10 cellular contexts compared by ENCODE assay signal in the genomic region with DNA sequence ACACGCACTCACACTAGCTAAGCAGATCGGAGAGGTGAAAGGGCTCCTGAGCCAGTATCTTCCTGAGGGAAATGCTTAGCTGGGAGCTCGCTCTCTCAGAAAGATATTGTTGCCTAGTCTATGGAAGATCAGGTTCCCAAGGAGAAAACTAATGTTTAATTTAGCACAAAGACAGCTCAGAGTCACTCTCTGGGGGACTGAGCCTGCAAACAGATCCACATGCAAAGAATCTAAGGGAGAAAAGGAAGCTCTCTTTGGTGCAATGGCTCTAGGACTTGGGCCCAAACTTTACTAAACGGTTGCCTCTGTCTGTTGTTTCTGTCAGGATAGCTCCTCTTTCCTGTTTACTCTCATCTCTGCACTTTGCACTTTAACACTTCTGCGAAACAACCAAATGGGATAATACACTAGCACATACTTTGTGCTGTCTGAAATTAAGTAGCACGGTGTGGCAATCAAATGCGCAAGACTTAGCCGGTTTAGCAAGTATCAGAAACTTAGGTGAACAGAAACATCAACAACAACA. TPM values are rescaled to one million over a fixed set of nuclear protein-coding genes. Genes with fewer than 3 reads are reported as not detected.
DNase-seq lines count a peak whose midpoint lies in the region; ATAC-seq lines count a peak whose summit lies in the region.
"Had no signal": no experiment of that assay in that cellular context is flagged by ENCODE, and none has a peak within 500 bp of the region (broad histone marks: within the 10 kb centered on the region; RNA-seq: fewer than 3 reads in every experiment).

No MANE protein-coding gene starts in this region.

- POLR2A ChIA-PET in activated CD4-positive, alpha-beta T cell treated with anti-CD3 and anti-CD28 coated beads for 36 hours (lab: Charles Lee) = interaction anchor here (0.6 to 1.0 kb wide), 2 partner anchors 97 to 540 kb away, joined by 4 read pairs; no protein-coding TSS in a partner anchor

- peaks cover 1% of the 10 kb centered on the region for H3K9me3 Mint-ChIP-seq in activated CD4-positive, alpha-beta T cell treated with anti-CD3 and anti-CD28 coated beads for 36 hours (ENCODE audit: low read depth)
- no peaks in the 10 kb centered on the region for H3K9me3 Mint-ChIP-seq in stimulated activated naive CD8-positive, alpha-beta T cell treated with anti-CD3 and anti-CD28 coated beads, Interleukin-15, amount 100 ng/mL, for 72 hours

- ATAC-seq in activated CD4-positive, alpha-beta T cell treated with anti-CD3 and anti-CD28 coated beads for 36 hours = no peak
- ATAC-seq in left lobe of liver (peak; percentile 91), HG02973 (IDR thresholded peaks at IDR 0.05; ENCODE audit: unreplicated experiment) (no peak)
- no peak for ATAC-seq in stimulated activated naive CD8-positive, alpha-beta T cell treated with anti-CD3 and anti-CD28 coated beads, Interleukin-15, amount 100 ng/mL, for 72 hours

- no peaks in the 10 kb centered on the region for H3K27me3 Mint-ChIP-seq in activated CD4-positive, alpha-beta T cell treated with anti-CD3 and anti-CD28 coated beads for 36 hours
- H3K27me3 Mint-ChIP-seq in stimulated activated naive CD8-positive, alpha-beta T cell treated with anti-CD3 and anti-CD28 coated beads, Interleukin-15, amount 100 ng/mL, for 72 hours = no peaks in the 10 kb centered on the region

- H3K4me3 ChIP-seq in effector memory CD4-positive, alpha-beta T cell (ENCODE audit: insufficient read depth, low read depth, low read length, poor library complexity, severe bottlenecking) = no peak overlapping the region
- H3K4me3 ChIP-seq: ovary had no signal

- H3K27ac Mint-ChIP-seq in activated CD4-positive, alpha-beta T cell treated with anti-CD3 and anti-CD28 coated beads for 36 hours = peak overlapping the region; percentile 25
- peak overlapping the region in 1 of 2 donors; percentile 77 for H3K27ac Mint-ChIP-seq in stimulated activated naive CD8-positive, alpha-beta T cell treated with anti-CD3 and anti-CD28 coated beads, Interleukin-15, amount 100 ng/mL, for 72 hours

- no peaks in the 10 kb centered on the region for H3K27me3 ChIP-seq in effector memory CD4-positive, alpha-beta T cell (replicated peaks; ENCODE audit: control insufficient read depth, insufficient read depth, low read length, poor library complexity, severe bottlenecking)
- H3K27me3 ChIP-seq: ovary had no signal

- H3K36me3 Mint-ChIP-seq in activated CD4-positive, alpha-beta T cell treated with anti-CD3 and anti-CD28 coated beads for 36 hours (ENCODE audit: low read depth) = peaks cover 50% of the 10 kb centered on the region

- intact Hi-C loops in activated CD4-positive, alpha-beta T cell treated with anti-CD3 and anti-CD28 coated beads for 36 hours (cut with DNase I, micrococcal nuclease) = no loop called here

- no peak for DNase-seq in activated CD4-positive, alpha-beta T cell treated with anti-CD3 and anti-CD28 coated beads for 36 hours
- no peak for DNase-seq in activated CD4-positive, alpha-beta T cell treated with anti-CD3 and anti-CD28 coated beads, Interleukin-2, amount 50 U/mL, for 1 hour
- DNase-seq in amniotic epithelial cell (ENCODE audit: low read depth) (peak; percentile 52), left lobe of liver (ENCODE audit: low spot score) (no peak)
- no peak for DNase-seq in stimulated activated naive CD8-positive, alpha-beta T cell treated with anti-CD3 and anti-CD28 coated beads, Interleukin-15, amount 100 ng/mL, for 72 hours
- DNase-seq in stimulated activated CD4-positive, alpha-beta T cell treated with anti-CD3 and anti-CD28 coated beads, Interleukin-15, amount 100 ng/mL, for 24 hours = no peak
- no peak for DNase-seq in effector memory CD4-positive, alpha-beta T cell
- DNase-seq: ovary had no signal

- CTCF ChIA-PET in activated CD4-positive, alpha-beta T cell treated with anti-CD3 and anti-CD28 coated beads for 36 hours (lab: Charles Lee) = interaction anchor here (0.5 to 2.4 kb wide), 8 partner anchors 8 to 264 kb away, joined by 3 to 11 read pairs (median 3); partner anchors contain the start of gene MAML2

- no peaks in the 10 kb centered on the region for H3K9me3 ChIP-seq in effector memory CD4-positive, alpha-beta T cell (ENCODE audit: control insufficient read depth, low read length)
- H3K9me3 ChIP-seq: ovary had no signal

- H3K4me3 Mint-ChIP-seq in activated CD4-positive, alpha-beta T cell treated with anti-CD3 and anti-CD28 coated beads for 36 hours = no peak overlapping the region
- H3K4me3 Mint-ChIP-seq in stimulated activated naive CD8-positive, alpha-beta T cell treated with anti-CD3 and anti-CD28 coated beads, Interleukin-15, amount 100 ng/mL, for 72 hours = peak overlapping the region; percentile 30 to 37

- H3K4me1 ChIP-seq in effector memory CD4-positive, alpha-beta T cell (ENCODE audit: control insufficient read depth, insufficient read depth, low read length, poor library complexity, severe bottlenecking) = peaks cover 6% of the 10 kb centered on the region

- H3K27ac ChIP-seq in effector memory CD4-positive, alpha-beta T cell (ENCODE audit: insufficient read depth, low read length, poor library complexity, severe bottlenecking) = no peak overlapping the region
- H3K27ac ChIP-seq: VCaP had no signal

- H3K4me1 Mint-ChIP-seq in activated CD4-positive, alpha-beta T cell treated with anti-CD3 and anti-CD28 coated beads for 36 hours = peaks cover 87% of the 10 kb centered on the region
- H3K4me1 Mint-ChIP-seq in stimulated activated naive CD8-positive, alpha-beta T cell treated with anti-CD3 and anti-CD28 coated beads, Interleukin-15, amount 100 ng/mL, for 72 hours = peaks cover 92% of the 10 kb centered on the region

- no peaks in the 10 kb centered on the region for H3K36me3 ChIP-seq in effector memory CD4-positive, alpha-beta T cell (ENCODE audit: control insufficient read depth, insufficient read depth, low read length)
- H3K36me3 ChIP-seq: ovary had no signal

RNA-seq across cellular contexts. Expression of gene MAML2, which starts 10.7 kb away (rescaled TPM):
- total RNA-seq in activated CD4-positive, alpha-beta T cell treated with anti-CD3 and anti-CD28 coated beads for 36 hours = 10 to 100 TPM; 23.9 to 37.1 TPM
- 1.0 TPM for total RNA-seq in left lobe of liver

RNA-seq across cellular contexts. Expression of gene CCDC82, which starts 57.4 kb away (rescaled TPM):
- 10 to 100 TPM; 32.1 to 38.3 TPM for total RNA-seq in activated CD4-positive, alpha-beta T cell treated with anti-CD3 and anti-CD28 coated beads for 36 hours
- 11.8 TPM for total RNA-seq in left lobe of liver

RNA-seq across cellular contexts. Expression of gene JRKL, which starts 57.5 kb away (rescaled TPM):
- total RNA-seq in activated CD4-positive, alpha-beta T cell treated with anti-CD3 and anti-CD28 coated beads for 36 hours = 10 to 100 TPM; 12.9 to 15.7 TPM
- 2.2 TPM for total RNA-seq in left lobe of liver

Comparison
In these comparisons a context has a peak if more than half of its experiments do, and no peak if none do; other contexts are left out.
1. RNA of gene MAML2, which starts 10.7 kb away (total RNA-seq): 23.9 to 37.1 TPM in activated CD4-positive, alpha-beta T cell treated with anti-CD3 and anti-CD28 coated beads for 36 hours; 1.0 TPM in left lobe of liver (single experiment); every median in the first group is over 10 times any median in the second.